27 cellular contexts compared by ENCODE assay signal in the genomic region with DNA sequence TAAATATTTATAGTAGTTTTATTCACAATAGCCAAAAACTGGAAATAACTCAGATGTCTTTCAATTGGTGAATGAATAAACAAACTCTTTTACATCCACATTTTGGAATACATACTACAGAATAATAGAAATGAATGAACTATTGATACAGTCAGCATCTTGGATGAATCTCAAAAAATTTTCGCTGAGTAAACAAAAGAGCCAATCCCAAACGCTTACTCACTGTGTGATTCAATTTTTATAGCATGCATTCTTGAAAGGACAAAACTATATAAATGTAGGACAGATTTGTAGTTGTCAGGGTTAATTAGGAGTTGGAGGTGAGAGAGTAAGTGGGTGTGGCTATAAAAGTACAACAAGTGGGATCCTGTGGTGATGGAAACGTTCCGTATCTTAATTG.
DNase-seq lines count a peak whose midpoint lies in the region; ATAC-seq, FAIRE-seq and TF ChIP-seq lines count a peak whose summit lies in the region.
"Had no signal": no experiment of that assay in that cellular context is flagged by ENCODE, and none has a peak within 500 bp of the region (broad histone marks: within the 10 kb centered on the region; RNA-seq: fewer than 3 reads in every experiment).

No MANE protein-coding gene starts in this region.

- TF ChIP-seq RAD21 in A549 (conservative IDR thresholded peaks at IDR 0.05 in 1 of 2, IDR thresholded peaks at IDR 0.05 in 1 of 2), result no peak

- TF ChIP-seq POLR2A in A549 (IDR thresholded peaks at IDR 0.05; ENCODE audit: low read length), result no peak

- H3K4me1 ChIP-seq in A549 (no peaks in the 10 kb centered on the region), RWPE2 (ENCODE audit: insufficient read depth, poor library complexity, severe bottlenecking) (no peaks in the 10 kb centered on the region)
- H3K4me1 ChIP-seq: BLaER1 treated with 17β-estradiol and CSF1 and Interleukin-3, amounts not matched to agents 10 nM and 100 nM; Caco-2 had no signal

- no peak overlapping the region for H3K4me2 ChIP-seq in A549
- H3K4me2 ChIP-seq: BLaER1 treated with 17β-estradiol and CSF1 and Interleukin-3, amounts not matched to agents 10 nM and 100 nM; PC-9 had no signal

- DNase-seq in A549 (ENCODE audit: low read depth in 1 of 2, low spot score in 1 of 2) (no peak), HT1080 (ENCODE audit: low read depth) (peak; percentile 4), RWPE2 (ENCODE audit: low spot score) (no peak), superior temporal gyrus (ENCODE audit: extremely low spot score) (no peak), pons (ENCODE audit: low spot score) (no peak), left ventricle myocardium superior (no peak)
- no peak for DNase-seq in stimulated activated CD4-positive, alpha-beta T cell treated with anti-CD3 and anti-CD28 coated beads, Interleukin-2, amount 100 ng/mL, for 24 hours
- DNase-seq: AML-193; Caco-2; CD4-positive, alpha-beta T cell; HCEC 1CT; Kasumi-1; MV-4-11; NCI-H1105; NCI-H1436 treated with DMSO at 0.1 percent for 48 hours; NCI-H187 treated with DMSO at 0.1 percent for 48 hours; NCI-H446; NCI-H524 treated with DMSO at 0.1 percent for 48 hours; NCI-H82; NK-92 treated with Interleukin-12 subunit alpha and Interleukin-12 subunit beta, amount 100 ng/mL, for 24 hours; PC-9; RPMI8226; SHP77 treated with DMSO at 0.1 percent for 48 hours had no signal

- POLR2A ChIA-PET in A549 (lab: Yijun Ruan, JAX), result no interaction called here

- H3K27ac ChIP-seq in A549, result no peak overlapping the region
- no peak overlapping the region for H3K27ac ChIP-seq in RWPE2 (ENCODE audit: poor library complexity, severe bottlenecking)
- H3K27ac ChIP-seq: BLaER1 treated with 17β-estradiol and CSF1 and Interleukin-3, amounts not matched to agents 10 nM and 100 nM; PC-9 had no signal

- ATAC-seq in A549 (no peak), RWPE2 (ENCODE audit: low read depth) (0 out of 3 replicates have a peak, but pooled peaks have one; percentile 21), esophagus mucosa (peak; percentile 46), left ventricle myocardium superior (no peak)

- H3K4me3 ChIP-seq in A549 (no peak overlapping the region), RWPE2 (ENCODE audit: severe bottlenecking) (no peak overlapping the region)
- H3K4me3 ChIP-seq: BLaER1 treated with 17β-estradiol and CSF1 and Interleukin-3, amounts not matched to agents 10 nM and 100 nM; PC-9 had no signal

- TF ChIP-seq CTCF in A549 (IDR thresholded peaks at IDR 0.05) (no peak), RWPE2 (IDR thresholded peaks at IDR 0.05; ENCODE audit: poor library complexity, severe bottlenecking) (no peak)

- no peak for TF ChIP-seq EP300 in A549 (IDR thresholded peaks at IDR 0.05)

- no peaks in the 10 kb centered on the region for H3K9me3 ChIP-seq in A549
- H3K9me3 ChIP-seq in RWPE2 (ENCODE audit: severe bottlenecking), result no peaks in the 10 kb centered on the region
- H3K9me3 ChIP-seq: BLaER1 treated with 17β-estradiol and CSF1 and Interleukin-3, amounts not matched to agents 10 nM and 100 nM; Caco-2 had no signal

- WGBS in A549 (ENCODE audit: missing lambda C conversion rate), result 17% methylated on average over 4 of the region's 4 CpGs

- no peaks in the 10 kb centered on the region for H3K27me3 ChIP-seq in RWPE2 (ENCODE audit: insufficient read depth, poor library complexity, severe bottlenecking)

- FAIRE-seq in A549 (lab: Jason Lieb, UNC), result no peak
- FAIRE-seq: G401.6, H1 had no signal

- H3K36me3 ChIP-seq in RWPE2 (ENCODE audit: low read depth), result no peaks in the 10 kb centered on the region
- H3K36me3 ChIP-seq: BLaER1 treated with 17β-estradiol and CSF1 and Interleukin-3, amounts not matched to agents 10 nM and 100 nM had no signal

- CTCF ChIA-PET in A549 (lab: Yijun Ruan, JAX), result no interaction called here

- intact Hi-C loops in left ventricle myocardium superior (cut with micrococcal nuclease), result no loop called here

TF ChIP-seq in A549, 52 proteins besides CTCF, POLR2A, EP300 and RAD21:
- TF ChIP-seq, protein P1, sequence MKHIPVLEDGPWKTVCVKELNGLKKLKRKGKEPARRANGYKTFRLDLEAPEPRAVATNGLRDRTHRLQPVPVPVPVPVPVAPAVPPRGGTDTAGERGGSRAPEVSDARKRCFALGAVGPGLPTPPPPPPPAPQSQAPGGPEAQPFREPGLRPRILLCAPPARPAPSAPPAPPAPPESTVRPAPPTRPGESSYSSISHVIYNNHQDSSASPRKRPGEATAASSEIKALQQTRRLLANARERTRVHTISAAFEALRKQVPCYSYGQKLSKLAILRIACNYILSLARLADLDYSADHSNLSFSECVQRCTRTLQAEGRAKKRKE (CRISPR knock-in tag; IDR thresholded peaks at IDR 0.05; ENCODE audit: low read depth), result no peak
- TF ChIP-seq ZFP36 (IDR thresholded peaks at IDR 0.05; ENCODE audit: borderline replicate concordance, partially characterized antibody), result no peak
- TF ChIP-seq CBX2 (IDR thresholded peaks at IDR 0.05; ENCODE audit: borderline replicate concordance, low read depth), result no peak
- TF ChIP-seq EHMT2 (IDR thresholded peaks at IDR 0.05; ENCODE audit: low read depth), result no peak
- no peak for TF ChIP-seq HOXB13 (CRISPR knock-in tag; IDR thresholded peaks at IDR 0.05; ENCODE audit: low read depth)
- TF ChIP-seq ESRRA (IDR thresholded peaks at IDR 0.05; ENCODE audit: borderline replicate concordance, low read length), result no peak
- TF ChIP-seq MAFK (IDR thresholded peaks at IDR 0.05; ENCODE audit: partially characterized antibody), result peak; percentile 61

Comparison
In these comparisons a context has a peak if more than half of its experiments do, and no peak if none do; other contexts are left out.
1. ATAC-seq: peak in RWPE2 (single experiment) and esophagus mucosa (single experiment); none in A549 (0 of 2) and left ventricle myocardium superior (single experiment).